16 cellular contexts compared by ENCODE assay signal in genomic region chr1:9685833-9686232, GRCh38. TPM values are rescaled to one million over a fixed set of nuclear protein-coding genes. Genes with fewer than 3 reads are reported as not detected.
DNase-seq lines count a peak whose midpoint lies in the region; ATAC-seq and TF ChIP-seq lines count a peak whose summit lies in the region.
"Had no signal": no experiment of that assay in that cellular context is flagged by ENCODE, and none has a peak within 500 bp of the region (broad histone marks: within the 10 kb centered on the region; RNA-seq: fewer than 3 reads in every experiment).

No MANE protein-coding gene starts in this region.

- no peak for ATAC-seq in central memory CD8-positive, alpha-beta T cell (replicated peaks; ENCODE audit: extremely low read depth, poor library complexity, severe bottlenecking)
- ATAC-seq in HG03342 (IDR thresholded peaks at IDR 0.05; ENCODE audit: unreplicated experiment), result no peak
- ATAC-seq: gastrocnemius medialis, Right ventricle myocardium inferior had no signal

- peaks cover 20% of the 10 kb centered on the region for H3K4me1 ChIP-seq in smooth muscle cell (ENCODE audit: low read depth)

- H2AFZ ChIP-seq in SU-DHL-6 (ENCODE audit: low read depth, low read length, severe bottlenecking) (no peak overlapping the region), smooth muscle cell (ENCODE audit: low read depth) (no peak overlapping the region)

- H3F3A ChIP-seq in SU-DHL-6 (ENCODE audit: insufficient read depth) (peaks cover 41% of the 10 kb centered on the region), smooth muscle cell (ENCODE audit: low read depth) (peaks cover 11% of the 10 kb centered on the region)

- no peaks in the 10 kb centered on the region for H3K27me3 Mint-ChIP-seq in activated naive CD4-positive, alpha-beta T cell treated with anti-CD3 and anti-CD28 coated beads, Interleukin-2, amount 10 ng/mL, durations not matched to agents 7 days and 5 days
- no peaks in the 10 kb centered on the region for H3K27me3 Mint-ChIP-seq in central memory CD8-positive, alpha-beta T cell

- peaks cover 27% of the 10 kb centered on the region for H3K36me3 Mint-ChIP-seq in activated naive CD4-positive, alpha-beta T cell treated with anti-CD3 and anti-CD28 coated beads, Interleukin-2, amount 10 ng/mL, durations not matched to agents 7 days and 5 days
- peaks cover 13% of the 10 kb centered on the region for H3K36me3 Mint-ChIP-seq in central memory CD8-positive, alpha-beta T cell (ENCODE audit: insufficient read depth)

- H3K4me3 Mint-ChIP-seq in activated naive CD4-positive, alpha-beta T cell treated with anti-CD3 and anti-CD28 coated beads, Interleukin-2, amount 10 ng/mL, durations not matched to agents 7 days and 5 days, result no peak overlapping the region
- H3K4me3 Mint-ChIP-seq in central memory CD8-positive, alpha-beta T cell, result peak overlapping the region; percentile 34

- no peak for DNase-seq in activated naive CD4-positive, alpha-beta T cell treated with anti-CD3 and anti-CD28 coated beads, Interleukin-2, amount 10 ng/mL, durations not matched to agents 7 days and 5 days
- DNase-seq in activated naive CD4-positive, alpha-beta T cell treated with anti-CD3 and anti-CD28 coated beads, Interleukin-2, amount 50 U/mL, for 16 hours, result no peak
- DNase-seq in central memory CD8-positive, alpha-beta T cell (ENCODE audit: low spot score in 2 of 2), result no peak
- DNase-seq in smooth muscle cell (lab: John Stamatoyannopoulos, UW; ENCODE audit: unreplicated experiment), result no peak
- DNase-seq in SW480 (ENCODE audit: low spot score), result no peak
- no peak for DNase-seq in NCI-H128 (lab: John Stamatoyannopoulos, UW; ENCODE audit: unreplicated experiment)
- DNase-seq: activated T-cell treated with anti-CD3 and anti-CD28 coated beads, Interleukin-2, amount 50 U/mL, for 1 hour; brain microvascular endothelial cell; endodermal cell; gastrocnemius medialis; NCI-H1930; stimulated activated CD4-positive, alpha-beta T cell treated with anti-CD3 and anti-CD28 coated beads, Interleukin-1b, Interleukin-23, amount 100 ng/mL, for 48 hours; uterus had no signal

- CTCF ChIA-PET in activated naive CD4-positive, alpha-beta T cell treated with anti-CD3 and anti-CD28 coated beads, Interleukin-2, amount 10 ng/mL, durations not matched to agents 7 days and 5 days (lab: Charles Lee), result interaction anchor here (1.3 kb wide), 1 partner anchor 57 kb away, joined by 4 read pairs; no protein-coding TSS in a partner anchor

- H3K36me3 ChIP-seq in SU-DHL-6 (ENCODE audit: low read length) (no peaks in the 10 kb centered on the region), smooth muscle cell (ENCODE audit: low read depth) (no peaks in the 10 kb centered on the region)
- H3K36me3 ChIP-seq: brain microvascular endothelial cell, gastrocnemius medialis, uterus had no signal

- TF ChIP-seq CTCF in SU-DHL-6 (IDR thresholded peaks at IDR 0.05; ENCODE audit: insufficient read depth, low read length, poor library complexity, severe bottlenecking) (no peak), smooth muscle cell (IDR thresholded peaks at IDR 0.05; ENCODE audit: borderline replicate concordance, insufficient read depth, poor library complexity, severe bottlenecking) (no peak)

- peak overlapping the region; percentile 76 for H3K27ac Mint-ChIP-seq in activated naive CD4-positive, alpha-beta T cell treated with anti-CD3 and anti-CD28 coated beads, Interleukin-2, amount 10 ng/mL, durations not matched to agents 7 days and 5 days
- no peak overlapping the region for H3K27ac Mint-ChIP-seq in central memory CD8-positive, alpha-beta T cell (ENCODE audit: low read depth)
- H3K27ac Mint-ChIP-seq: endodermal cell had no signal

- H3K9me3 ChIP-seq in SU-DHL-6 (ENCODE audit: insufficient read depth, low read length) (no peaks in the 10 kb centered on the region), smooth muscle cell (replicated peaks; ENCODE audit: low read depth) (no peaks in the 10 kb centered on the region)
- H3K9me3 ChIP-seq: gastrocnemius medialis, uterus had no signal

- H3K4me1 Mint-ChIP-seq in activated naive CD4-positive, alpha-beta T cell treated with anti-CD3 and anti-CD28 coated beads, Interleukin-2, amount 10 ng/mL, durations not matched to agents 7 days and 5 days, result peaks cover 76% of the 10 kb centered on the region
- H3K4me1 Mint-ChIP-seq in central memory CD8-positive, alpha-beta T cell, result peaks cover 62% of the 10 kb centered on the region

- H3K4me3 ChIP-seq in SU-DHL-6 (ENCODE audit: insufficient read depth, low read length, poor library complexity, severe bottlenecking), result no peak overlapping the region
- no peak overlapping the region for H3K4me3 ChIP-seq in smooth muscle cell
- H3K4me3 ChIP-seq: gastrocnemius medialis, uterus had no signal

- no peaks in the 10 kb centered on the region for H3K9me2 ChIP-seq in SU-DHL-6 (replicated peaks; ENCODE audit: insufficient read depth, low read length)

- peaks cover 21% of the 10 kb centered on the region for H3K79me2 ChIP-seq in SU-DHL-6 (ENCODE audit: insufficient read depth, low read length)
- H3K79me2 ChIP-seq in smooth muscle cell (ENCODE audit: low read depth), result no peaks in the 10 kb centered on the region

- H3K27ac ChIP-seq in SU-DHL-6 (ENCODE audit: low read depth, low read length) (peak overlapping the region; percentile 88), smooth muscle cell (ENCODE audit: low read depth) (peak overlapping the region; percentile 88)
- H3K27ac ChIP-seq: brain microvascular endothelial cell, gastrocnemius medialis, uterus had no signal

- no peaks in the 10 kb centered on the region for H3K9me3 Mint-ChIP-seq in activated naive CD4-positive, alpha-beta T cell treated with anti-CD3 and anti-CD28 coated beads, Interleukin-2, amount 10 ng/mL, durations not matched to agents 7 days and 5 days
- no peaks in the 10 kb centered on the region for H3K9me3 Mint-ChIP-seq in central memory CD8-positive, alpha-beta T cell
- H3K9me3 Mint-ChIP-seq: endodermal cell had no signal

- H3K9ac ChIP-seq in SU-DHL-6 (ENCODE audit: low read length) (peak overlapping the region; percentile 4; the same call in 1 of the 2 replicates), smooth muscle cell (ENCODE audit: low read depth) (no peak overlapping the region)

- H4K20me1 ChIP-seq in SU-DHL-6 (ENCODE audit: low read depth, low read length) (no peaks in the 10 kb centered on the region), smooth muscle cell (ENCODE audit: low read depth) (no peaks in the 10 kb centered on the region)

- H3K4me2 ChIP-seq in SU-DHL-6 (ENCODE audit: low read depth, low read length, poor library complexity, severe bottlenecking) (peak overlapping the region; percentile 7), smooth muscle cell (no peak overlapping the region)

- 78% methylated on average over 2 of the region's 2 CpGs for WGBS in smooth muscle cell (ENCODE audit: low lambda C conversion rate)

- H3K27me3 ChIP-seq in SU-DHL-6 (ENCODE audit: low read length) (no peaks in the 10 kb centered on the region), smooth muscle cell (ENCODE audit: low read depth) (no peaks in the 10 kb centered on the region)
- H3K27me3 ChIP-seq: brain microvascular endothelial cell, uterus had no signal

RNA-seq across cellular contexts. Expression of gene PIK3CD, which starts 34.3 kb away (rescaled TPM):
- 4.1 and 4.9 TPM in 2 replicates for total RNA-seq in smooth muscle cell
- 3.9 and 7.1 TPM in 2 replicates for polyA plus RNA-seq in smooth muscle cell
